9 cellular contexts compared by ENCODE assay signal in genomic region chr16:75250809-75251279, GRCh38. TPM values are rescaled to one million over a fixed set of nuclear protein-coding genes. Genes with fewer than 3 reads are reported as not detected.
DNase-seq lines count a peak whose midpoint lies in the region; ATAC-seq and TF ChIP-seq lines count a peak whose summit lies in the region.
"Had no signal": no experiment of that assay in that cellular context is flagged by ENCODE, and none has a peak within 500 bp of the region (broad histone marks: within the 10 kb centered on the region; RNA-seq: fewer than 3 reads in every experiment).

No MANE protein-coding gene starts in this region.

- H3K9me3 ChIP-seq in right atrium auricular region, result no peaks in the 10 kb centered on the region

- ATAC-seq in stimulated activated naive CD8-positive, alpha-beta T cell treated with anti-CD3 and anti-CD28 coated beads, Interleukin-15, amount 100 ng/mL, for 72 hours, result peak; percentile 5
- ATAC-seq in stimulated activated naive CD8-positive, alpha-beta T cell treated with anti-CD3 and anti-CD28 coated beads, Interleukin-15, Interleukin-2, amounts not matched to agents 100 U/mL and 50 U/mL, for 24 hours, result no peak
- ATAC-seq in HG02943 (IDR thresholded peaks at IDR 0.05; ENCODE audit: low read depth, unreplicated experiment), result peak; percentile 49

- H3K27me3 ChIP-seq in right atrium auricular region, result no peaks in the 10 kb centered on the region

- H3K27ac ChIP-seq in right atrium auricular region, result peak overlapping the region; percentile 97 to 98
- peak overlapping the region; percentile 65 to 96 (median 88) for H3K27ac ChIP-seq in skin epidermis

- H3K27me3 Mint-ChIP-seq in stimulated activated naive CD8-positive, alpha-beta T cell treated with anti-CD3 and anti-CD28 coated beads, Interleukin-15, amount 100 ng/mL, for 72 hours, result peaks cover 95% of the 10 kb centered on the region

- no peak for DNase-seq in stimulated activated naive CD8-positive, alpha-beta T cell treated with anti-CD3 and anti-CD28 coated beads, Interleukin-15, amount 100 ng/mL, for 72 hours
- no peak for DNase-seq in stimulated activated naive CD8-positive, alpha-beta T cell treated with anti-CD3 and anti-CD28 coated beads, Interleukin-15, Interleukin-2, amounts not matched to agents 100 U/mL and 50 U/mL, for 24 hours
- DNase-seq in right atrium auricular region (ENCODE audit: low spot score) (no peak), NCI-H345 (lab: John Stamatoyannopoulos, UW) (no peak), ecto neural progenitor cell (ENCODE audit: low spot score) (no peak)

- H3K4me1 Mint-ChIP-seq in stimulated activated naive CD8-positive, alpha-beta T cell treated with anti-CD3 and anti-CD28 coated beads, Interleukin-15, amount 100 ng/mL, for 72 hours, result peaks cover 16% of the 10 kb centered on the region

- H3K4me1 ChIP-seq in right atrium auricular region, result peaks cover 0 to 95% of the 10 kb centered on the region in 2 donors

- H3K9me3 Mint-ChIP-seq in stimulated activated naive CD8-positive, alpha-beta T cell treated with anti-CD3 and anti-CD28 coated beads, Interleukin-15, amount 100 ng/mL, for 72 hours, result no peaks in the 10 kb centered on the region

- H3K4me3 Mint-ChIP-seq in stimulated activated naive CD8-positive, alpha-beta T cell treated with anti-CD3 and anti-CD28 coated beads, Interleukin-15, amount 100 ng/mL, for 72 hours, result peak overlapping the region; percentile 35 to 42

- H3K27ac Mint-ChIP-seq in stimulated activated naive CD8-positive, alpha-beta T cell treated with anti-CD3 and anti-CD28 coated beads, Interleukin-15, amount 100 ng/mL, for 72 hours, result no peak overlapping the region

- H3K36me3 ChIP-seq in right atrium auricular region, result no peaks in the 10 kb centered on the region

- TF ChIP-seq CTCF in WI38 (IDR thresholded peaks at IDR 0.05; ENCODE audit: low read depth, low read length), result no peak
- no peak for TF ChIP-seq CTCF in right atrium auricular region (IDR thresholded peaks at IDR 0.05)

- H3K4me3 ChIP-seq in WI38 (ENCODE audit: low read depth, low read length), result peak overlapping the region; percentile 93
- H3K4me3 ChIP-seq in right atrium auricular region, result peak overlapping the region; percentile 79 to 90
- peak overlapping the region; percentile 59 to 79 (median 72) for H3K4me3 ChIP-seq in skin epidermis

RNA-seq across cellular contexts. Expression of gene BCAR1, which starts 0.6 kb away (rescaled TPM):
- total RNA-seq in right atrium auricular region, result 10 to 100 TPM; 58.0 to 88.2 TPM

RNA-seq across cellular contexts. Expression of gene CTRB1, which starts 32.1 kb away (rescaled TPM):
- not detected for total RNA-seq in right atrium auricular region
- total RNA-seq: glomerular endothelial cell had no signal

RNA-seq across cellular contexts. Expression of gene CTRB2, which starts 43.9 kb away (rescaled TPM):
- not detected for total RNA-seq in right atrium auricular region
- total RNA-seq: glomerular endothelial cell had no signal
